In genomic region chrX:54496517-54496852, GRCh38 we compare ENCODE assay signal across 9 cellular contexts. TPM values are rescaled to one million over a fixed set of nuclear protein-coding genes. Genes with fewer than 3 reads are reported as not detected.
DNase-seq lines count a peak whose midpoint lies in the region; ATAC-seq and TF ChIP-seq lines count a peak whose summit lies in the region.
"Had no signal": no experiment of that assay in that cellular context is flagged by ENCODE, and none has a peak within 500 bp of the region (broad histone marks: within the 10 kb centered on the region; RNA-seq: fewer than 3 reads in every experiment).

No MANE protein-coding gene starts in this region.

- H3K23ac ChIP-seq in IMR-90 (ENCODE audit: low read depth, low read length): no peak overlapping the region

- TF ChIP-seq CTCF in AG04449 (IDR thresholded peaks at IDR 0.05; ENCODE audit: insufficient read depth, low read length, missing control alignments) (no peak), IMR-90 (conservative IDR thresholded peaks at IDR 0.05; ENCODE audit: low read depth, low read length) (no peak), choroid plexus epithelial cell (conservative IDR thresholded peaks at IDR 0.05; ENCODE audit: low read depth, low read length) (no peak), GM10266 (IDR thresholded peaks at IDR 0.05; ENCODE audit: control insufficient read depth, insufficient read depth, low read depth, missing control alignments) (no peak)

- H3K27me3 Mint-ChIP-seq in natural killer cell treated with Interleukin-12 subunit alpha and Interleukin-12 subunit beta and Interleukin-15 and Interleukin-18, amount 100 ng/mL, for 72 hours: peaks cover 42 to 49% of the 10 kb centered on the region in 2 donors

- H4K20me1 ChIP-seq in IMR-90 (ENCODE audit: insufficient read depth, low read length): no peaks in the 10 kb centered on the region

- H3K27ac Mint-ChIP-seq in natural killer cell treated with Interleukin-12 subunit alpha and Interleukin-12 subunit beta and Interleukin-15 and Interleukin-18, amount 100 ng/mL, for 72 hours: no peak overlapping the region

- peak overlapping the region; percentile 85; the same call in 1 of the 2 replicates for H3K14ac ChIP-seq in IMR-90 (replicated peaks; ENCODE audit: low read depth, low read length)

- no peaks in the 10 kb centered on the region for H3K27me3 ChIP-seq in IMR-90 (ENCODE audit: control insufficient read depth, insufficient read depth, low read length)

- H3K9ac ChIP-seq in IMR-90 (ENCODE audit: low read depth, low read length): peak overlapping the region; percentile 87

- H2AFZ ChIP-seq in IMR-90 (replicated peaks; ENCODE audit: low read length, poor library complexity): peak overlapping the region; percentile 86

- H3K36me3 ChIP-seq in IMR-90 (ENCODE audit: control insufficient read depth, insufficient read depth, low read length): no peaks in the 10 kb centered on the region

- H4K8ac ChIP-seq in IMR-90 (ENCODE audit: low read depth in 2 of 2, low read length in 2 of 2): peak overlapping the region; percentile 73 to 88

- no peak overlapping the region for H2BK15ac ChIP-seq in IMR-90 (ENCODE audit: low read depth, low read length)

- peaks cover 4 to 20% of the 10 kb centered on the region in 2 experiments for H3K79me1 ChIP-seq in IMR-90 (ENCODE audit: low read depth in 1 of 2, low read length in 2 of 2)

- peak overlapping the region; percentile 64 for H3K4me3 ChIP-seq in AG04449 (ENCODE audit: low read depth, low read length)
- H3K4me3 ChIP-seq in IMR-90 (ENCODE audit: insufficient read depth, low read depth, low read length): peak overlapping the region; percentile 37; the same call in 1 of the 2 replicates
- peak overlapping the region; percentile 67 for H3K4me3 ChIP-seq in choroid plexus epithelial cell (ENCODE audit: low read depth, low read length)

- in situ Hi-C loops in IMR-90 (cut with MboI; ENCODE audit: low sequenced_read_pairs): no loop called here

- H3K27ac ChIP-seq in IMR-90 (ENCODE audit: insufficient read depth, low read length): peak overlapping the region; percentile 80

- H3K4me1 Mint-ChIP-seq in natural killer cell treated with Interleukin-12 subunit alpha and Interleukin-12 subunit beta and Interleukin-15 and Interleukin-18, amount 100 ng/mL, for 72 hours (ENCODE audit: low read depth in 2 of 2): peaks cover 6 to 8% of the 10 kb centered on the region in 2 donors

- ATAC-seq in IMR-90 (ENCODE audit: low read depth) (no peak), GM21526 (IDR thresholded peaks at IDR 0.05; ENCODE audit: low FRiP score, unreplicated experiment) (no peak)
- no peak for ATAC-seq in natural killer cell treated with Interleukin-12 subunit alpha and Interleukin-12 subunit beta and Interleukin-15 and Interleukin-18, amount 100 ng/mL, for 72 hours

- intact Hi-C loops in IMR-90 (cut with micrococcal nuclease): loop anchor here (2.0 kb wide), 1 partner anchor 32 kb away; no protein-coding TSS in a partner anchor

- peak overlapping the region; percentile 42; the same call in 1 of the 2 replicates for H3K18ac ChIP-seq in IMR-90 (ENCODE audit: low read depth, low read length)

- TF ChIP-seq RAD21 in IMR-90 (IDR thresholded peaks at IDR 0.05; ENCODE audit: low read length): no peak

- no peak overlapping the region for H2BK120ac ChIP-seq in IMR-90 (ENCODE audit: low read depth, low read length)

- H3K56ac ChIP-seq in IMR-90 (ENCODE audit: extremely low read depth, insufficient read depth, low read length): peak overlapping the region; percentile 41; the same call in 1 of the 2 replicates

- peak overlapping the region; percentile 82 for H3K4me2 ChIP-seq in IMR-90 (ENCODE audit: low read depth, low read length)

- peak overlapping the region; percentile 20 for H2AK9ac ChIP-seq in IMR-90 (replicated peaks; ENCODE audit: low read depth, low read length, poor library complexity)

- H4K5ac ChIP-seq in IMR-90 (ENCODE audit: low read depth, low read length): peak overlapping the region; percentile 61; the same call in 1 of the 2 replicates

- peak overlapping the region; percentile 62; the same call in 1 of the 2 replicates for H4K91ac ChIP-seq in IMR-90 (ENCODE audit: insufficient read depth, low read depth, low read length)

- H3K36me3 Mint-ChIP-seq in natural killer cell treated with Interleukin-12 subunit alpha and Interleukin-12 subunit beta and Interleukin-15 and Interleukin-18, amount 100 ng/mL, for 72 hours: no peaks in the 10 kb centered on the region

- no peaks in the 10 kb centered on the region for H3K9me3 ChIP-seq in IMR-90 (ENCODE audit: control insufficient read depth, insufficient read depth, low read length)

- H2BK5ac ChIP-seq in IMR-90 (ENCODE audit: low read depth, low read length, poor library complexity, severe bottlenecking): no peak overlapping the region

- peak overlapping the region; percentile 8 for H3K4ac ChIP-seq in IMR-90 (ENCODE audit: low read depth, low read length)

- DNase-seq in AG04449 (ENCODE audit: low read depth, low spot score): no peak
- no peak for DNase-seq in IMR-90
- DNase-seq in choroid plexus epithelial cell (ENCODE audit: low read depth): no peak
- no peak for DNase-seq in natural killer cell treated with Interleukin-12 subunit alpha and Interleukin-12 subunit beta and Interleukin-15 and Interleukin-18, amount 100 ng/mL, for 72 hours (ENCODE audit: low spot score)
- DNase-seq in NCI-H82 treated with DMSO at 0.1 percent for 48 hours (lab: John Stamatoyannopoulos, UW; ENCODE audit: unreplicated experiment): no peak
- no peak for DNase-seq in GM10266 (ENCODE audit: extremely low spot score)
- DNase-seq in NCI-H2196 treated with DMSO at 0.1 percent for 48 hours (lab: John Stamatoyannopoulos, UW; ENCODE audit: unreplicated experiment): no peak

- H3K9me3 Mint-ChIP-seq in natural killer cell treated with Interleukin-12 subunit alpha and Interleukin-12 subunit beta and Interleukin-15 and Interleukin-18, amount 100 ng/mL, for 72 hours: no peaks in the 10 kb centered on the region

- BruUV-seq in IMR-90 (replicated peaks; lab: Mats Ljungman, UMichigan): no TSS peak

- POLR2A ChIA-PET in AG04449 (lab: Yijun Ruan, JAX) (no interaction called here), IMR-90 (lab: Charles Lee; ENCODE audit: unreplicated experiment) (no interaction called here)

- TF ChIP-seq POLR2A in IMR-90 (IDR thresholded peaks at IDR 0.05; ENCODE audit: low read depth, low read length): no peak

- dilution Hi-C loops in IMR-90 (cut with HindIII; ENCODE audit: low sequenced_read_pairs, unreplicated experiment): no loop called here

- H3K9me1 ChIP-seq in IMR-90 (ENCODE audit: insufficient read depth, low read length): no peaks in the 10 kb centered on the region; the same call in 1 of the 2 replicates

- 63% methylated on average over 5 of the region's 5 CpGs; no CpG with 5 or more reads in 1 of the 2 experiments for WGBS in IMR-90 (ENCODE audit: extremely low coverage in 2 of 2, insufficient read length in 1 of 2), 2 experiments

- H2BK20ac ChIP-seq in IMR-90 (ENCODE audit: low read depth, low read length): no peak overlapping the region

- CTCF ChIA-PET in AG04449 (lab: Yijun Ruan, JAX): no interaction called here
- CTCF ChIA-PET in IMR-90 (lab: Yijun Ruan, JAX): interaction anchor here (0.6 kb wide), 1 partner anchor 15 kb away, joined by 4 read pairs; no protein-coding TSS in a partner anchor

- H3K4me3 Mint-ChIP-seq in natural killer cell treated with Interleukin-12 subunit alpha and Interleukin-12 subunit beta and Interleukin-15 and Interleukin-18, amount 100 ng/mL, for 72 hours: peak overlapping the region; percentile 43

- no peak overlapping the region for H2AK5ac ChIP-seq in IMR-90 (ENCODE audit: low read depth, low read length)

- peaks cover 7% of the 10 kb centered on the region for H3K4me1 ChIP-seq in IMR-90 (ENCODE audit: control insufficient read depth, insufficient read depth, low read length)

TF ChIP-seq in IMR-90, 13 proteins besides CTCF, POLR2A, EP300 and RAD21 (continues in another document):
- TF ChIP-seq MXI1 (IDR thresholded peaks at IDR 0.05; ENCODE audit: borderline replicate concordance, low read depth, low read length) (no peak), SMC3 (IDR thresholded peaks at IDR 0.05; ENCODE audit: low read depth, low read length) (no peak), CHD1 (IDR thresholded peaks at IDR 0.05; ENCODE audit: low read depth, low read length) (no peak), MAFK (IDR thresholded peaks at IDR 0.05; ENCODE audit: low read depth, low read length) (no peak), NFE2L2 (IDR thresholded peaks at IDR 0.05; ENCODE audit: low read depth, low read length) (no peak), FOS (IDR thresholded peaks at IDR 0.05; ENCODE audit: low read depth, low read length) (no peak), ELK1 (IDR thresholded peaks at IDR 0.05; ENCODE audit: borderline replicate concordance, low read depth, low read length) (no peak), RFX5 (IDR thresholded peaks at IDR 0.05; ENCODE audit: low read depth, low read length) (no peak)

RNA-seq across cellular contexts. Expression of gene FGD1, which starts 0.5 kb away (rescaled TPM):
- 2.0 and 2.5 TPM in 2 replicates for total RNA-seq in IMR-90 (2012; rRNA removed)
- polyA plus RNA-seq in IMR-90 (2012; rRNA removed): 11.7 and 12.3 TPM in 2 replicates
- 8.4 and 12.6 TPM in 2 replicates for polyA plus RNA-seq in IMR-90 (2012; cell fraction: cytosol; rRNA removed)
- polyA plus RNA-seq in IMR-90 (2012; cell fraction: nucleus; rRNA removed; ENCODE audit: low replicate concordance): 13.7 and 21.9 TPM in 2 replicates
- not detected for total RNA-seq in natural killer cell treated with Interleukin-12 subunit alpha and Interleukin-12 subunit beta and Interleukin-15 and Interleukin-18, amount 100 ng/mL, for 72 hours
- total RNA-seq: mononuclear cell had no signal

RNA-seq across cellular contexts. Expression of gene GNL3L, which starts 33.5 kb away (rescaled TPM):
- 47.2 and 48.8 TPM in 2 replicates for total RNA-seq in IMR-90 (2012; rRNA removed)
- 15.4 and 16.5 TPM in 2 replicates for polyA plus RNA-seq in IMR-90 (2012; rRNA removed)
- 9.5 and 11.9 TPM in 2 replicates for polyA plus RNA-seq in IMR-90 (2012; cell fraction: cytosol; rRNA removed)
- 12.3 and 18.2 TPM in 2 replicates for polyA plus RNA-seq in IMR-90 (2012; cell fraction: nucleus; rRNA removed; ENCODE audit: low replicate concordance)
- total RNA-seq in natural killer cell treated with Interleukin-12 subunit alpha and Interleukin-12 subunit beta and Interleukin-15 and Interleukin-18, amount 100 ng/mL, for 72 hours: 10 to 100 TPM; 57.1 to 91.0 TPM

RNA-seq across cellular contexts. Expression of gene TSR2, which starts 56.3 kb away (rescaled TPM):
- 8.8 and 14.4 TPM in 2 replicates for total RNA-seq in IMR-90 (2012; rRNA removed)
- 20.4 and 22.1 TPM in 2 replicates for polyA plus RNA-seq in IMR-90 (2012; rRNA removed)
- 12.5 and 20.2 TPM in 2 replicates for polyA plus RNA-seq in IMR-90 (2012; cell fraction: cytosol; rRNA removed)
- polyA plus RNA-seq in IMR-90 (2012; cell fraction: nucleus; rRNA removed; ENCODE audit: low replicate concordance): 4.4 and 10.8 TPM in 2 replicates
- 10 to 100 TPM; 43.2 to 52.8 TPM for total RNA-seq in natural killer cell treated with Interleukin-12 subunit alpha and Interleukin-12 subunit beta and Interleukin-15 and Interleukin-18, amount 100 ng/mL, for 72 hours
